In genomic region chr3:112628038-112628437, GRCh38 we compare ENCODE assay signal across 16 cellular contexts.
A peak's percentile ranks its signal among the peaks of the same experiment; 100 is the strongest.
DNase-seq lines count a peak whose midpoint lies in the region; ATAC-seq and TF ChIP-seq lines count a peak whose summit lies in the region.
"Had no signal": no experiment of that assay in that cellular context is flagged by ENCODE, and none has a peak within 500 bp of the region (broad histone marks: within the 10 kb centered on the region; RNA-seq: fewer than 3 reads in every experiment).

No MANE protein-coding gene starts in this region.

- no peak overlapping the region for H3K4me3 ChIP-seq in muscle layer of duodenum (ENCODE audit: low read depth in 1 of 2, low read length in 2 of 2)
- H3K4me3 ChIP-seq: psoas muscle, testis had no signal

- no peak overlapping the region for H3K4me3 Mint-ChIP-seq in T-helper 2 cell treated with Interferon-gamma antibody and Interleukin-4, amounts not matched to agents 5 μg/mL and 100 μg/mL, for 36 hours
- H3K4me3 Mint-ChIP-seq: dendritic cell treated with granulocyte-macrophage colony-stimulating factor and Interleukin-4, amounts not matched to agents 40 ng/mL and 50 ng/mL, for 4 days had no signal

- peaks cover 0 to 4% of the 10 kb centered on the region in 2 donors for H3K36me3 ChIP-seq in muscle layer of duodenum (ENCODE audit: control insufficient read depth in 1 of 2, insufficient read depth in 2 of 2, low read length in 2 of 2)
- H3K36me3 ChIP-seq: WERI-Rb-1 had no signal

- peak overlapping the region; percentile 6 for H3K27ac ChIP-seq in muscle layer of duodenum (ENCODE audit: low read length)
- H3K27ac ChIP-seq: psoas muscle, testis, WERI-Rb-1 had no signal

- H3K27ac Mint-ChIP-seq in T-helper 2 cell treated with Interferon-gamma antibody and Interleukin-4, amounts not matched to agents 5 μg/mL and 100 μg/mL, for 36 hours, result no peak overlapping the region
- H3K27ac Mint-ChIP-seq: dendritic cell treated with granulocyte-macrophage colony-stimulating factor and Interleukin-4, amounts not matched to agents 40 ng/mL and 50 ng/mL, for 4 days had no signal

- H3K36me3 Mint-ChIP-seq in T-helper 2 cell treated with Interferon-gamma antibody and Interleukin-4, amounts not matched to agents 5 μg/mL and 100 μg/mL, for 36 hours (ENCODE audit: low read depth), result no peaks in the 10 kb centered on the region

- no peaks in the 10 kb centered on the region for H3K27me3 ChIP-seq in muscle layer of duodenum (ENCODE audit: low read depth, low read length)
- H3K27me3 ChIP-seq: testis had no signal

- no peak for TF ChIP-seq CTCF in GM13977 (IDR thresholded peaks at IDR 0.05; ENCODE audit: extremely low read depth, insufficient read depth, missing control alignments)

- ATAC-seq in HG03342 (IDR thresholded peaks at IDR 0.05; ENCODE audit: unreplicated experiment) (no peak), GM21360 (IDR thresholded peaks at IDR 0.05; ENCODE audit: unreplicated experiment) (no peak)
- ATAC-seq: PC-3 had no signal

- no peaks in the 10 kb centered on the region for H3K4me1 Mint-ChIP-seq in T-helper 2 cell treated with Interferon-gamma antibody and Interleukin-4, amounts not matched to agents 5 μg/mL and 100 μg/mL, for 36 hours (ENCODE audit: low read depth)

- DNase-seq in COLO668 (lab: John Stamatoyannopoulos, UW; ENCODE audit: unreplicated experiment) (peak; percentile 11), NCI-H1092 treated with DMSO at 0.1 percent for 48 hours (lab: John Stamatoyannopoulos, UW) (peak; percentile 34), NCI-H82 (lab: John Stamatoyannopoulos, UW) (peak; percentile 87), GM13977 (ENCODE audit: low spot score) (no peak)
- no peak for DNase-seq in T-helper 2 cell treated with Interferon-gamma antibody and Interleukin-4, amounts not matched to agents 5 μg/mL and 100 μg/mL, for 36 hours (ENCODE audit: low spot score)
- DNase-seq: activated gamma-delta T cell treated with Interleukin-2 at 50 U/mL for 16 hours; NCI-H2107; PC-3; stimulated activated CD4-positive, alpha-beta T cell treated with anti-CD3 and anti-CD28 coated beads, Interleukin-15, amount 100 ng/mL, for 24 hours; testis; WERI-Rb-1 had no signal

- peaks cover 22% of the 10 kb centered on the region for H3K27me3 Mint-ChIP-seq in T-helper 2 cell treated with Interferon-gamma antibody and Interleukin-4, amounts not matched to agents 5 μg/mL and 100 μg/mL, for 36 hours (ENCODE audit: low read depth)
- H3K27me3 Mint-ChIP-seq: dendritic cell treated with granulocyte-macrophage colony-stimulating factor and Interleukin-4, amounts not matched to agents 40 ng/mL and 50 ng/mL, for 4 days had no signal

- H3K4me1 ChIP-seq in muscle layer of duodenum (ENCODE audit: control insufficient read depth in 1 of 2, insufficient read depth in 2 of 2, low read length in 2 of 2), result peaks cover 0 to 21% of the 10 kb centered on the region in 2 donors
- H3K4me1 ChIP-seq: psoas muscle, testis had no signal

- in situ Hi-C loops in GM13977 (cut with MboI; ENCODE audit: low pct_unique_long_range_greater_than_20kb, low sequenced_read_pairs, unreplicated experiment), result no loop called here

- no peaks in the 10 kb centered on the region for H3K9me3 ChIP-seq in muscle layer of duodenum (ENCODE audit: control insufficient read depth in 1 of 2, low read length in 2 of 2)
- H3K9me3 ChIP-seq: psoas muscle, testis had no signal

- H3K9me3 Mint-ChIP-seq in T-helper 2 cell treated with Interferon-gamma antibody and Interleukin-4, amounts not matched to agents 5 μg/mL and 100 μg/mL, for 36 hours, result no peaks in the 10 kb centered on the region
- H3K9me3 Mint-ChIP-seq: dendritic cell treated with granulocyte-macrophage colony-stimulating factor and Interleukin-4, amounts not matched to agents 40 ng/mL and 50 ng/mL, for 4 days had no signal

Comparison
In these comparisons a context has a peak if more than half of its experiments do, and no peak if none do; other contexts are left out.
1. DNase-seq: peak in COLO668 (single experiment), NCI-H1092 treated with DMSO at 0.1 percent for 48 hours (single experiment) and NCI-H82 (single experiment); none in T-helper 2 cell treated with Interferon-gamma antibody and Interleukin-4, amounts not matched to agents 5 μg/mL and 100 μg/mL, for 36 hours (single experiment) and GM13977 (single experiment).